ENCODE assay signal across 17 cellular contexts in the genomic region with DNA sequence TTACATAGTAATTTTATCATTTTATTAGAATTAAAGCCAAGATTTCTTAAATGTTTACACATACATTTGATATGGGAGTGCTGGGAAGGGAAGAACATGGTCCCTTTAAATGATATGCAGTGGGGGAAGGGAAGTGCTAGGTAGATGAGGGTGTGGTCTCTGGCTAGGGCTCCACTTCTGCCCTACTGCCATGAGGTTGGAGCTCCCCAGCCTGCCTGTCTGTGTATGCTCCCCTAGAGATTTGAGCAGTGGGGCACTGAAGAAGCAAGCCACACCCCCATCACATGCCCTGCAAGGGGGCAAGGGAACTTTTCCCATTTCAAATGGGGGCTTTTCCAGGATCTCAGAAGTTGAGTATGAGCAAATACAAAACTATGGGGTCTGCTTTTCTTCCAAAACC. TPM values are rescaled to one million over a fixed set of nuclear protein-coding genes. Genes with fewer than 3 reads are reported as not detected.
DNase-seq lines count a peak whose midpoint lies in the region; ATAC-seq and TF ChIP-seq lines count a peak whose summit lies in the region.
"Had no signal": no experiment of that assay in that cellular context is flagged by ENCODE, and none has a peak within 500 bp of the region (broad histone marks: within the 10 kb centered on the region; RNA-seq: fewer than 3 reads in every experiment).

No MANE protein-coding gene starts in this region.

- intact Hi-C loops in activated naive CD4-positive, alpha-beta T cell treated with anti-CD3 and anti-CD28 coated beads for 36 hours (cut with micrococcal nuclease): loop anchor here (2.0 to 5.0 kb wide), 3 partner anchors 25 to 260 kb away; a partner anchor contains a TSS

- peak overlapping the region; percentile 27 for H3K4me3 ChIP-seq in OCI-LY1 (ENCODE audit: low read depth, low read length, poor library complexity, severe bottlenecking)

- no peak for TF ChIP-seq CTCF in OCI-LY1 (IDR thresholded peaks at IDR 0.05; ENCODE audit: low read length)

- H3F3A ChIP-seq in OCI-LY1 (ENCODE audit: insufficient read depth, low read length): no peaks in the 10 kb centered on the region

- H2AFZ ChIP-seq in OCI-LY1 (ENCODE audit: low read length): no peak overlapping the region

- no peaks in the 10 kb centered on the region for H4K20me1 ChIP-seq in OCI-LY1 (ENCODE audit: insufficient read depth, low read length)

- no peaks in the 10 kb centered on the region for H3K79me2 ChIP-seq in OCI-LY1 (ENCODE audit: insufficient read depth, low read length)

- CTCF ChIA-PET in activated naive CD4-positive, alpha-beta T cell treated with anti-CD3 and anti-CD28 coated beads for 36 hours (lab: Charles Lee): interaction anchor here (0.6 to 4.3 kb wide), 16 partner anchors 8 to 258 kb away, joined by 3 to 47 read pairs (median 6); no protein-coding TSS in a partner anchor

- no peaks in the 10 kb centered on the region for H3K27me3 ChIP-seq in OCI-LY1 (ENCODE audit: insufficient read depth, low read length)

- H3K4me3 Mint-ChIP-seq in activated naive CD4-positive, alpha-beta T cell treated with anti-CD3 and anti-CD28 coated beads for 36 hours: peak overlapping the region; percentile 70
- peak overlapping the region; percentile 79 for H3K4me3 Mint-ChIP-seq in activated naive CD8-positive, alpha-beta T cell treated with anti-CD3 and anti-CD28 coated beads, Interleukin-2, amount 10 ng/mL, durations not matched to agents 7 days and 5 days
- H3K4me3 Mint-ChIP-seq: mesothelial cell of epicardium had no signal

- no peaks in the 10 kb centered on the region for H3K9me2 ChIP-seq in OCI-LY1 (ENCODE audit: low read depth, low read length)

- peak overlapping the region; percentile 35; the same call in 1 of the 2 replicates for H3K9ac ChIP-seq in OCI-LY1 (ENCODE audit: low read length)

- H3K27me3 Mint-ChIP-seq in activated naive CD4-positive, alpha-beta T cell treated with anti-CD3 and anti-CD28 coated beads for 36 hours (ENCODE audit: low read depth): no peaks in the 10 kb centered on the region
- H3K27me3 Mint-ChIP-seq in activated naive CD8-positive, alpha-beta T cell treated with anti-CD3 and anti-CD28 coated beads, Interleukin-2, amount 10 ng/mL, durations not matched to agents 7 days and 5 days: no peaks in the 10 kb centered on the region

- peak; percentile 55 for ATAC-seq in activated naive CD8-positive, alpha-beta T cell treated with anti-CD3 and anti-CD28 coated beads, Interleukin-2, amount 10 ng/mL, durations not matched to agents 7 days and 5 days (ENCODE audit: low read depth)
- ATAC-seq in stimulated activated naive CD8-positive, alpha-beta T cell treated with anti-CD3 and anti-CD28 coated beads, Interleukin-15, Interleukin-2, amounts not matched to agents 100 U/mL and 50 U/mL, for 24 hours: peak; percentile 53

- H3K4me2 ChIP-seq in OCI-LY1 (ENCODE audit: low read length): peak overlapping the region; percentile 44

- DNase-seq in activated naive CD4-positive, alpha-beta T cell treated with anti-CD3 and anti-CD28 coated beads for 36 hours: peak; percentile 34
- no peak for DNase-seq in activated naive CD4-positive, alpha-beta T cell treated with anti-CD3 and anti-CD28 coated beads, Interleukin-2, amount 50 U/mL, for 16 hours
- no peak for DNase-seq in activated naive CD8-positive, alpha-beta T cell treated with anti-CD3 and anti-CD28 coated beads, Interleukin-2, amount 10 ng/mL, durations not matched to agents 7 days and 5 days
- peak; percentile 34 for DNase-seq in stimulated activated naive CD8-positive, alpha-beta T cell treated with anti-CD3 and anti-CD28 coated beads, Interleukin-15, Interleukin-2, amounts not matched to agents 100 U/mL and 50 U/mL, for 24 hours
- DNase-seq in kidney glomerular epithelial cell (lab: John Stamatoyannopoulos, UW) (no peak), activated gamma-delta T cell treated with Interleukin-2 at 50 U/mL for 16 hours (no peak), GM03348 (ENCODE audit: low spot score) (no peak)
- DNase-seq: amniotic stem cell, NCI-H187 treated with DMSO at 0.1 percent for 48 hours, NCI-H510A, small intestine had no signal

- no peaks in the 10 kb centered on the region for H3K36me3 ChIP-seq in OCI-LY1 (ENCODE audit: insufficient read depth, low read length)

- H3K4me1 Mint-ChIP-seq in activated naive CD4-positive, alpha-beta T cell treated with anti-CD3 and anti-CD28 coated beads for 36 hours (ENCODE audit: low read depth): peaks cover 57% of the 10 kb centered on the region
- peaks cover 44% of the 10 kb centered on the region for H3K4me1 Mint-ChIP-seq in activated naive CD8-positive, alpha-beta T cell treated with anti-CD3 and anti-CD28 coated beads, Interleukin-2, amount 10 ng/mL, durations not matched to agents 7 days and 5 days

- no peaks in the 10 kb centered on the region for H3K9me3 ChIP-seq in OCI-LY1 (ENCODE audit: low read length)

- H3K36me3 Mint-ChIP-seq in activated naive CD4-positive, alpha-beta T cell treated with anti-CD3 and anti-CD28 coated beads for 36 hours (ENCODE audit: low read depth): no peaks in the 10 kb centered on the region
- H3K36me3 Mint-ChIP-seq in activated naive CD8-positive, alpha-beta T cell treated with anti-CD3 and anti-CD28 coated beads, Interleukin-2, amount 10 ng/mL, durations not matched to agents 7 days and 5 days: peaks cover 30% of the 10 kb centered on the region

- peak overlapping the region; percentile 92 for H3K27ac Mint-ChIP-seq in activated naive CD4-positive, alpha-beta T cell treated with anti-CD3 and anti-CD28 coated beads for 36 hours
- H3K27ac Mint-ChIP-seq in activated naive CD8-positive, alpha-beta T cell treated with anti-CD3 and anti-CD28 coated beads, Interleukin-2, amount 10 ng/mL, durations not matched to agents 7 days and 5 days: peak overlapping the region; percentile 82
- H3K27ac Mint-ChIP-seq: mesothelial cell of epicardium had no signal

- H3K27ac ChIP-seq in OCI-LY1 (ENCODE audit: low read depth, low read length, poor library complexity, severe bottlenecking): peak overlapping the region; percentile 71

- peaks cover 10% of the 10 kb centered on the region for H3K9me3 Mint-ChIP-seq in activated naive CD4-positive, alpha-beta T cell treated with anti-CD3 and anti-CD28 coated beads for 36 hours
- peaks cover 14% of the 10 kb centered on the region for H3K9me3 Mint-ChIP-seq in activated naive CD8-positive, alpha-beta T cell treated with anti-CD3 and anti-CD28 coated beads, Interleukin-2, amount 10 ng/mL, durations not matched to agents 7 days and 5 days

- peaks cover 27% of the 10 kb centered on the region for H3K4me1 ChIP-seq in OCI-LY1 (ENCODE audit: insufficient read depth, low read length, severe bottlenecking)

- POLR2A ChIA-PET in activated naive CD8-positive, alpha-beta T cell treated with anti-CD3 and anti-CD28 coated beads, Interleukin-2, amount 10 ng/mL, durations not matched to agents 7 days and 5 days (lab: Charles Lee): interaction anchor here (0.9 to 3.2 kb wide), 10 partner anchors 11 to 74 kb away, joined by 4 to 30 read pairs (median 6); a partner anchor contains a TSS

RNA-seq across cellular contexts. Expression of a gene that starts 25.5 kb away (rescaled TPM):
- 1 to 10 TPM; 1.7 to 1.9 TPM for total RNA-seq in activated naive CD4-positive, alpha-beta T cell treated with anti-CD3 and anti-CD28 coated beads for 36 hours
- total RNA-seq in activated naive CD8-positive, alpha-beta T cell treated with anti-CD3 and anti-CD28 coated beads, Interleukin-2, amount 10 ng/mL, durations not matched to agents 7 days and 5 days: 1 to 10 TPM in 1 of 2 experiments, under 1 TPM in 1; 0.72 to 1.0 TPM
- total RNA-seq: chondrocyte, endothelial cell of umbilical vein, mesothelial cell of epicardium, osteocyte, RPMI7951 had no signal

RNA-seq across cellular contexts. Expression of a gene that starts 37.8 kb away (rescaled TPM):
- 100 to 1,000 TPM; 176 to 184 TPM for total RNA-seq in activated naive CD4-positive, alpha-beta T cell treated with anti-CD3 and anti-CD28 coated beads for 36 hours
- total RNA-seq in activated naive CD8-positive, alpha-beta T cell treated with anti-CD3 and anti-CD28 coated beads, Interleukin-2, amount 10 ng/mL, durations not matched to agents 7 days and 5 days: 100 to 1,000 TPM; 280 to 301 TPM

RNA-seq across cellular contexts. Expression of a gene that starts 53.3 kb away (rescaled TPM):
- 100 to 1,000 TPM; 150 to 153 TPM for total RNA-seq in activated naive CD4-positive, alpha-beta T cell treated with anti-CD3 and anti-CD28 coated beads for 36 hours
- total RNA-seq in activated naive CD8-positive, alpha-beta T cell treated with anti-CD3 and anti-CD28 coated beads, Interleukin-2, amount 10 ng/mL, durations not matched to agents 7 days and 5 days: 100 to 1,000 TPM; 111 to 116 TPM
- total RNA-seq: chondrocyte, osteocyte, RPMI7951 had no signal

Comparison
In these comparisons a context has a peak if more than half of its experiments do, and no peak if none do; other contexts are left out.
1. DNase-seq: peak in activated naive CD4-positive, alpha-beta T cell treated with anti-CD3 and anti-CD28 coated beads for 36 hours (single experiment) and stimulated activated naive CD8-positive, alpha-beta T cell treated with anti-CD3 and anti-CD28 coated beads, Interleukin-15, Interleukin-2, amounts not matched to agents 100 U/mL and 50 U/mL, for 24 hours (single experiment); none in activated naive CD4-positive, alpha-beta T cell treated with anti-CD3 and anti-CD28 coated beads, Interleukin-2, amount 50 U/mL, for 16 hours (single experiment), activated naive CD8-positive, alpha-beta T cell treated with anti-CD3 and anti-CD28 coated beads, Interleukin-2, amount 10 ng/mL, durations not matched to agents 7 days and 5 days (single experiment), kidney glomerular epithelial cell (single experiment), activated gamma-delta T cell treated with Interleukin-2 at 50 U/mL for 16 hours (single experiment) and GM03348 (single experiment).